In genomic region chr7:1748774-1749173, GRCh38 we compare ENCODE assay signal across 16 cellular contexts.
"Had no signal": no experiment of that assay in that cellular context is flagged by ENCODE, and none has a peak within 500 bp of the region (broad histone marks: within the 10 kb centered on the region; RNA-seq: fewer than 3 reads in every experiment).

No MANE protein-coding gene starts in this region.

- DNase-seq: activated B cell treated with CpG ODN at 0.5 μM for 24 hours; activated CD4-positive, alpha-beta memory T cell treated with anti-CD3 and anti-CD28 coated beads for 36 hours; activated CD4-positive, alpha-beta T cell treated with anti-CD3 and anti-CD28 coated beads for 4 hours; activated effector memory CD4-positive, alpha-beta T cell treated with Interleukin-2 at 50 U/mL for 16 hours; activated naive CD4-positive, alpha-beta T cell treated with anti-CD3 and anti-CD28 coated beads, Interleukin-2, amount 10 ng/mL, durations not matched to agents 7 days and 5 days; activated naive CD8-positive, alpha-beta T cell treated with anti-CD3 and anti-CD28 coated beads, Interleukin-2, amount 50 U/mL, for 24 hours; activated T-cell treated with anti-CD3 and anti-CD28 coated beads, Interleukin-2, amount 50 U/mL, for 72 hours; effector CD4-positive, alpha-beta T cell; kidney glomerular epithelial cell; nucleus accumbens; stimulated activated CD4-positive, alpha-beta T cell treated with anti-CD3 and anti-CD28 coated beads, Interleukin-2, amount 100 ng/mL, for 48 hours; stimulated activated CD8-positive, alpha-beta memory T cell treated with anti-CD3 and anti-CD28 coated beads, Interleukin-4, amount 100 ng/mL, for 48 hours; stimulated activated naive B cell treated with anti-CD40 and anti-IgM and Interleukin-4, amounts not matched to agents 10 μg/mL and 1 μg/mL and 100 μg/mL, for 72 hours; T-helper 17 cell; trophoblast cell had no signal

- ATAC-seq: activated naive CD8-positive, alpha-beta T cell treated with anti-CD3 and anti-CD28 coated beads, Interleukin-2, amount 50 U/mL, for 24 hours; T-helper 17 cell had no signal

- H3K27ac ChIP-seq: vagina had no signal

- H3K36me3 ChIP-seq: vagina had no signal

- H3K27me3 ChIP-seq: vagina had no signal

- H3K9me3 ChIP-seq: vagina had no signal

- H3K4me1 ChIP-seq: vagina had no signal

- H3K4me3 ChIP-seq: vagina had no signal
